In genomic region chr2:16608661-16609643, GRCh38 we compare ENCODE assay signal across 8 cellular contexts. TPM values are rescaled to one million over a fixed set of nuclear protein-coding genes. Genes with fewer than 3 reads are reported as not detected.
DNase-seq lines count a peak whose midpoint lies in the region; ATAC-seq, FAIRE-seq and TF ChIP-seq lines count a peak whose summit lies in the region.

No MANE protein-coding gene starts in this region.

- peak; percentile 86 for TF ChIP-seq CTCF in LNCAP (IDR thresholded peaks at IDR 0.05)
- TF ChIP-seq CTCF in omental fat pad (IDR thresholded peaks at IDR 0.05): peak in 2 of 3 donors; percentile 37 to 89
- peak; percentile 88 to 95 (median 93) for TF ChIP-seq CTCF in testis (IDR thresholded peaks at IDR 0.05)

- intact Hi-C loops in activated naive CD4-positive, alpha-beta T cell treated with anti-CD3 and anti-CD28 coated beads for 36 hours (cut with micrococcal nuclease): loop anchor here (1.0 to 10.0 kb wide), 5 partner anchors 56 to 972 kb away; partner anchors contain the start of gene MYCN
- intact Hi-C loops in testis (cut with DNase I; ENCODE audit: low total_unique reads): loop anchor here (10.0 kb wide), 2 partner anchors 674 to 974 kb away; no protein-coding TSS in a partner anchor

- H3K36me3 Mint-ChIP-seq in activated naive CD4-positive, alpha-beta T cell treated with anti-CD3 and anti-CD28 coated beads for 36 hours (ENCODE audit: low read depth): no peaks in the 10 kb centered on the region

- peak overlapping the region; percentile 62 for H3K27ac ChIP-seq in SJCRH30
- H3K27ac ChIP-seq in testis: no peak overlapping the region

- peak overlapping the region; percentile 78 for H3K4me3 Mint-ChIP-seq in activated naive CD4-positive, alpha-beta T cell treated with anti-CD3 and anti-CD28 coated beads for 36 hours

- ATAC-seq in omental fat pad (ENCODE audit: low FRiP score): peak; percentile 87

- H3K9me3 ChIP-seq in SJCRH30 (replicated peaks) (no peaks in the 10 kb centered on the region), testis (no peaks in the 10 kb centered on the region)

- peaks cover 19% of the 10 kb centered on the region for H3K4me1 ChIP-seq in SJCRH30
- no peaks in the 10 kb centered on the region for H3K4me1 ChIP-seq in testis

- peak; percentile 79 for FAIRE-seq in G401.6 (lab: Jason Lieb, UNC)
- FAIRE-seq in H54 (lab: Jason Lieb, UNC): peak; percentile 43

- H3K4me3 ChIP-seq in SJCRH30: peak overlapping the region; percentile 46
- H3K4me3 ChIP-seq in testis: peak overlapping the region; percentile 34 to 56

- no peaks in the 10 kb centered on the region for H3K9me3 Mint-ChIP-seq in activated naive CD4-positive, alpha-beta T cell treated with anti-CD3 and anti-CD28 coated beads for 36 hours

- DNase-seq in H54 (ENCODE audit: insufficient read length, low spot score) (peak; percentile 67), SJCRH30 (peak; percentile 91 to 96), glomerular visceral epithelial cell (ENCODE audit: extremely low spot score) (peak; percentile 67), omental fat pad (ENCODE audit: low spot score) (peak; percentile 91), testis (peak; percentile 90)
- DNase-seq in activated naive CD4-positive, alpha-beta T cell treated with anti-CD3 and anti-CD28 coated beads for 36 hours: peak; percentile 93

- CTCF ChIA-PET in activated naive CD4-positive, alpha-beta T cell treated with anti-CD3 and anti-CD28 coated beads for 36 hours (lab: Charles Lee): interaction anchor here (0.6 to 1.9 kb wide), 32 partner anchors 9 to 938 kb away, joined by 3 to 15 read pairs (median 4); partner anchors contain the start of gene MYCN

- H3K27me3 Mint-ChIP-seq in activated naive CD4-positive, alpha-beta T cell treated with anti-CD3 and anti-CD28 coated beads for 36 hours (ENCODE audit: low read depth): peaks cover 9% of the 10 kb centered on the region

- no peaks in the 10 kb centered on the region for H3K27me3 ChIP-seq in SJCRH30
- H3K27me3 ChIP-seq in testis: no peaks in the 10 kb centered on the region

- no peak overlapping the region for H3K27ac Mint-ChIP-seq in activated naive CD4-positive, alpha-beta T cell treated with anti-CD3 and anti-CD28 coated beads for 36 hours

- H3K36me3 ChIP-seq in SJCRH30: no peaks in the 10 kb centered on the region
- no peaks in the 10 kb centered on the region for H3K36me3 ChIP-seq in testis (ENCODE audit: low read depth, missing control alignments)

- WGBS in testis, 2 donors: 5 to 6% methylated on average over 13 to 21 of the region's 21 CpGs

- TF ChIP-seq POLR2A in H54 (IDR thresholded peaks at IDR 0.05; ENCODE audit: low read depth, low read length): no peak
- no peak for TF ChIP-seq POLR2A in testis (IDR thresholded peaks at IDR 0.05)

- no peaks in the 10 kb centered on the region for H3K4me1 Mint-ChIP-seq in activated naive CD4-positive, alpha-beta T cell treated with anti-CD3 and anti-CD28 coated beads for 36 hours (ENCODE audit: low read depth)

RNA-seq across cellular contexts. Expression of gene CYRIA, which starts 56.7 kb away (rescaled TPM):
- 18.3 and 22.2 TPM in 2 replicates for total RNA-seq in SJCRH30 (2014; rRNA removed; shearing (Covaris generic))
- 1 to 10 TPM; 1.0 to 1.2 TPM for total RNA-seq in activated naive CD4-positive, alpha-beta T cell treated with anti-CD3 and anti-CD28 coated beads for 36 hours
- total RNA-seq in omental fat pad (10 to 100 TPM; 11.0 to 25.7 (median 15.1) TPM), testis (1 to 10 TPM; 2.6 to 4.1 TPM)
- 4.8 TPM for polyA plus RNA-seq in testis (ENCODE audit: insufficient read depth, low read depth, low replicate concordance)
